1 cellular context compared by ENCODE assay signal in the genomic region with DNA sequence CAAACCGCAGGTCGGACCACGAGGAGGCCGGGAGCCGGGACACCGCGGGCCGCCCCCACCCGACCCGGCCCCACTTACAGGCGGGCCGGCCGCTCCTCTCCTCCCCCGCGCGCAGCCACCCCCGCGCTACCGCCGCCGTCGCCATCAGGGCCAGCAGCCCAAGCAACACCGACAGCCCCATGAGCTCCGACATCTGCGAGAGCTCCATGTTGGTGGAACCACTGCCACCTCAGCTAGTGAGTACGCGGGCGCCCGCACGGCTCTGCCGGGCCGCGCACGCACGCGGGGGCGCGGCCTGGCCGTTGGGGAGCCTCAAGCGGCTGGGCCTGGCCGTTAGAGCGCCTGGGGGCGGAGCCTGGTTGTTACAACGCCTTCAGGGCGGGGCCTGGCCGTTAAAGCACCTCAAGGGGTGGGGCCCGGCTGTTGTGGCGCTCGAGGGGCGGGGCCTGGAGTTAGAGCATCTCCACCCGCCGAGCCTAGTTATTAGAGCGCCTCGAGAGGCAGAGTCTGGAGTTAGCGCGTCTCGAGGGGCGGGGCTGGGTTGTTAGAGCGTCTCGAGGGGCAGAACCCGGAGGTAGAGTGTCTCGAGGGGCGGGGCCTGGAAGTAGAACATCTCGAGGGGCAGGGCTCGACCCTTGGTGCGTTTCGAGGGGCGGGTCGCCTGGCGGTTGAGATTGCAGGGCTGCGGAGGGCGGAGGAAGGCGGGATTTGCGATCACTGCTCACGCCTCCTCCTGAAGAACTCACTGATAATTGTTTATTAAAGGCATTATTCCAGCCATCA.
TF ChIP-seq lines count a peak whose summit lies in the region.

Gene TBL2, minus strand, starts transcription at position 238 of the 783 bp plus-strand sequence. Its CDS starts 30 bp downstream, at position 208.

TF ChIP-seq in K562, 482 proteins besides CTCF, POLR2A, EP300 and RAD21 (continued from another document and continues in another):
- no peak; the same call in 1 of the 2 replicates for TF ChIP-seq AFF4 (CRISPR knock-in tag; IDR thresholded peaks at IDR 0.05)
- no peak for TF ChIP-seq ZNF354B (CRISPR knock-in tag; IDR thresholded peaks at IDR 0.05)
- TF ChIP-seq, protein P1, sequence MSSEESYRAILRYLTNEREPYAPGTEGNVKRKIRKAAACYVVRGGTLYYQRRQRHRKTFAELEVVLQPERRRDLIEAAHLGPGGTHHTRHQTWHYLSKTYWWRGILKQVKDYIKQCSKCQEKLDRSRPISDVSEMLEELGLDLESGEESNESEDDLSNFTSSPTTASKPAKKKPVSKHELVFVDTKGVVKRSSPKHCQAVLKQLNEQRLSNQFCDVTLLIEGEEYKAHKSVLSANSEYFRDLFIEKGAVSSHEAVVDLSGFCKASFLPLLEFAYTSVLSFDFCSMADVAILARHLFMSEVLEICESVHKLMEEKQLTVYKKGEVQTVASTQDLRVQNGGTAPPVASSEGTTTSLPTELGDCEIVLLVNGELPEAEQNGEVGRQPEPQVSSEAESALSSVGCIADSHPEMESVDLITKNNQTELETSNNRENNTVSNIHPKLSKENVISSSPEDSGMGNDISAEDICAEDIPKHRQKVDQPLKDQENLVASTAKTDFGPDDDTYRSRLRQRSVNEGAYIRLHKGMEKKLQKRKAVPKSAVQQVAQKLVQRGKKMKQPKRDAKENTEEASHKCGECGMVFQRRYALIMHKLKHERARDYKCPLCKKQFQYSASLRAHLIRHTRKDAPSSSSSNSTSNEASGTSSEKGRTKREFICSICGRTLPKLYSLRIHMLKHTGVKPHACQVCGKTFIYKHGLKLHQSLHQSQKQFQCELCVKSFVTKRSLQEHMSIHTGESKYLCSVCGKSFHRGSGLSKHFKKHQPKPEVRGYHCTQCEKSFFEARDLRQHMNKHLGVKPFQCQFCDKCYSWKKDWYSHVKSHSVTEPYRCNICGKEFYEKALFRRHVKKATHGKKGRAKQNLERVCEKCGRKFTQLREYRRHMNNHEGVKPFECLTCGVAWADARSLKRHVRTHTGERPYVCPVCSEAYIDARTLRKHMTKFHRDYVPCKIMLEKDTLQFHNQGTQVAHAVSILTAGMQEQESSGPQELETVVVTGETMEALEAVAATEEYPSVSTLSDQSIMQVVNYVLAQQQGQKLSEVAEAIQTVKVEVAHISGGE (CRISPR knock-in tag; IDR thresholded peaks at IDR 0.05): peak in 1 of 3 experiments; percentile 61; a peak in 1 of 6 replicates
- no peak for TF ChIP-seq SREBF1 (IDR thresholded peaks at IDR 0.05; ENCODE audit: borderline replicate concordance, low read depth, low read length)
- TF ChIP-seq, protein P2, sequence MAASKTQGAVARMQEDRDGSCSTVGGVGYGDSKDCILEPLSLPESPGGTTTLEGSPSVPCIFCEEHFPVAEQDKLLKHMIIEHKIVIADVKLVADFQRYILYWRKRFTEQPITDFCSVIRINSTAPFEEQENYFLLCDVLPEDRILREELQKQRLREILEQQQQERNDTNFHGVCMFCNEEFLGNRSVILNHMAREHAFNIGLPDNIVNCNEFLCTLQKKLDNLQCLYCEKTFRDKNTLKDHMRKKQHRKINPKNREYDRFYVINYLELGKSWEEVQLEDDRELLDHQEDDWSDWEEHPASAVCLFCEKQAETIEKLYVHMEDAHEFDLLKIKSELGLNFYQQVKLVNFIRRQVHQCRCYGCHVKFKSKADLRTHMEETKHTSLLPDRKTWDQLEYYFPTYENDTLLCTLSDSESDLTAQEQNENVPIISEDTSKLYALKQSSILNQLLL (CRISPR knock-in tag; IDR thresholded peaks at IDR 0.05; ENCODE audit: borderline replicate concordance): no peak
- TF ChIP-seq PHTF2 (CRISPR knock-in tag; IDR thresholded peaks at IDR 0.05): no peak
- TF ChIP-seq ARID2 (IDR thresholded peaks at IDR 0.05): no peak
- no peak for TF ChIP-seq FOS (IDR thresholded peaks at IDR 0.05; ENCODE audit: extremely low read depth, insufficient read length)
- no peak for TF ChIP-seq MBD1 (CRISPR knock-in tag; IDR thresholded peaks at IDR 0.05)
- no peak for TF ChIP-seq ARHGAP35 (IDR thresholded peaks at IDR 0.05; ENCODE audit: partially characterized antibody)
- TF ChIP-seq ZNF695 (CRISPR knock-in tag; IDR thresholded peaks at IDR 0.05): no peak
- no peak for TF ChIP-seq HNRNPUL1 (IDR thresholded peaks at IDR 0.05; ENCODE audit: low read length)
- TF ChIP-seq, protein P3, sequence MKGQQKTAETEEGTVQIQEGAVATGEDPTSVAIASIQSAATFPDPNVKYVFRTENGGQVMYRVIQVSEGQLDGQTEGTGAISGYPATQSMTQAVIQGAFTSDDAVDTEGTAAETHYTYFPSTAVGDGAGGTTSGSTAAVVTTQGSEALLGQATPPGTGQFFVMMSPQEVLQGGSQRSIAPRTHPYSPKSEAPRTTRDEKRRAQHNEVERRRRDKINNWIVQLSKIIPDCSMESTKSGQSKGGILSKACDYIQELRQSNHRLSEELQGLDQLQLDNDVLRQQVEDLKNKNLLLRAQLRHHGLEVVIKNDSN (CRISPR knock-in tag; IDR thresholded peaks at IDR 0.05): no peak
- TF ChIP-seq, protein P4, sequence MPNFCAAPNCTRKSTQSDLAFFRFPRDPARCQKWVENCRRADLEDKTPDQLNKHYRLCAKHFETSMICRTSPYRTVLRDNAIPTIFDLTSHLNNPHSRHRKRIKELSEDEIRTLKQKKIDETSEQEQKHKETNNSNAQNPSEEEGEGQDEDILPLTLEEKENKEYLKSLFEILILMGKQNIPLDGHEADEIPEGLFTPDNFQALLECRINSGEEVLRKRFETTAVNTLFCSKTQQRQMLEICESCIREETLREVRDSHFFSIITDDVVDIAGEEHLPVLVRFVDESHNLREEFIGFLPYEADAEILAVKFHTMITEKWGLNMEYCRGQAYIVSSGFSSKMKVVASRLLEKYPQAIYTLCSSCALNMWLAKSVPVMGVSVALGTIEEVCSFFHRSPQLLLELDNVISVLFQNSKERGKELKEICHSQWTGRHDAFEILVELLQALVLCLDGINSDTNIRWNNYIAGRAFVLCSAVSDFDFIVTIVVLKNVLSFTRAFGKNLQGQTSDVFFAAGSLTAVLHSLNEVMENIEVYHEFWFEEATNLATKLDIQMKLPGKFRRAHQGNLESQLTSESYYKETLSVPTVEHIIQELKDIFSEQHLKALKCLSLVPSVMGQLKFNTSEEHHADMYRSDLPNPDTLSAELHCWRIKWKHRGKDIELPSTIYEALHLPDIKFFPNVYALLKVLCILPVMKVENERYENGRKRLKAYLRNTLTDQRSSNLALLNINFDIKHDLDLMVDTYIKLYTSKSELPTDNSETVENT (CRISPR knock-in tag; IDR thresholded peaks at IDR 0.05): peak; percentile 89
- no peak for TF ChIP-seq JUNB (CRISPR knock-in tag; conservative IDR thresholded peaks at IDR 0.05)
- TF ChIP-seq NFIC (IDR thresholded peaks at IDR 0.05): peak; percentile 67
- TF ChIP-seq BRCA1 (IDR thresholded peaks at IDR 0.05): no peak
- TF ChIP-seq BRCA1 (CRISPR knock-in tag; IDR thresholded peaks at IDR 0.05): no peak
- TF ChIP-seq JUN (IDR thresholded peaks at IDR 0.05; ENCODE audit: borderline replicate concordance, low read depth, low read length): no peak
- no peak for TF ChIP-seq JUN (CRISPR knock-in tag; IDR thresholded peaks at IDR 0.05; ENCODE audit: borderline replicate concordance)
- no peak for TF ChIP-seq ZNF12 (CRISPR knock-in tag; IDR thresholded peaks at IDR 0.05)
- no peak for TF ChIP-seq CBX8 (IDR thresholded peaks at IDR 0.05; ENCODE audit: borderline replicate concordance, extremely low read depth, low read depth, low read length, poor library complexity, severe bottlenecking)
- peak; percentile 83 for TF ChIP-seq ZBTB7A (IDR thresholded peaks at IDR 0.05; ENCODE audit: borderline replicate concordance, control insufficient read depth, low read depth, low read length)
- no peak for TF ChIP-seq IRF2 (CRISPR knock-in tag; IDR thresholded peaks at IDR 0.05)
- no peak for TF ChIP-seq SMARCB1 (IDR thresholded peaks at IDR 0.05; ENCODE audit: insufficient read length, low read depth)
- TF ChIP-seq ZNF23 (CRISPR knock-in tag; IDR thresholded peaks at IDR 0.05): no peak
- 0 out of 2 replicates have a peak, but pooled peaks have one; percentile 32 for TF ChIP-seq TARDBP (IDR thresholded peaks at IDR 0.05)
- TF ChIP-seq PHB2 (IDR thresholded peaks at IDR 0.05; ENCODE audit: low read depth): no peak
- peak; percentile 95 for TF ChIP-seq CCNT2 (IDR thresholded peaks at IDR 0.05; ENCODE audit: borderline replicate concordance, extremely low read depth, insufficient read length, low read depth, low read length)
- TF ChIP-seq MEF2D (tag; conservative IDR thresholded peaks at IDR 0.05; ENCODE audit: low read depth): no peak
- TF ChIP-seq ZNF77 (CRISPR knock-in tag; IDR thresholded peaks at IDR 0.05): no peak
- TF ChIP-seq ILF3 (IDR thresholded peaks at IDR 0.05; ENCODE audit: borderline replicate concordance): no peak; the same call in 1 of the 2 replicates
- peak; percentile 92 for TF ChIP-seq TBP (optimal IDR thresholded peaks at IDR 0.05; ENCODE audit: low read depth, low read length)
- no peak for TF ChIP-seq C11orf30 (IDR thresholded peaks at IDR 0.05; ENCODE audit: low read depth)
- no peak for TF ChIP-seq PHF21A (IDR thresholded peaks at IDR 0.05; ENCODE audit: borderline replicate concordance, low read depth)
- peak; percentile 52; the same call in 1 of the 2 replicates for TF ChIP-seq ZBED1 (IDR thresholded peaks at IDR 0.05)
- no peak for TF ChIP-seq KLF13 (tag; IDR thresholded peaks at IDR 0.05; ENCODE audit: borderline replicate concordance, low read depth)
- TF ChIP-seq ZMIZ1 (IDR thresholded peaks at IDR 0.05; ENCODE audit: low read depth in 2 of 2, low read length in 2 of 2): peak in 1 of 2 experiments; percentile 70; a peak in 1 of 4 replicates
- peak; percentile 98 for TF ChIP-seq TAF1 (IDR thresholded peaks at IDR 0.05; ENCODE audit: control insufficient read depth, extremely low read depth, insufficient read depth, low read length, severe bottlenecking)
- TF ChIP-seq, protein P5, sequence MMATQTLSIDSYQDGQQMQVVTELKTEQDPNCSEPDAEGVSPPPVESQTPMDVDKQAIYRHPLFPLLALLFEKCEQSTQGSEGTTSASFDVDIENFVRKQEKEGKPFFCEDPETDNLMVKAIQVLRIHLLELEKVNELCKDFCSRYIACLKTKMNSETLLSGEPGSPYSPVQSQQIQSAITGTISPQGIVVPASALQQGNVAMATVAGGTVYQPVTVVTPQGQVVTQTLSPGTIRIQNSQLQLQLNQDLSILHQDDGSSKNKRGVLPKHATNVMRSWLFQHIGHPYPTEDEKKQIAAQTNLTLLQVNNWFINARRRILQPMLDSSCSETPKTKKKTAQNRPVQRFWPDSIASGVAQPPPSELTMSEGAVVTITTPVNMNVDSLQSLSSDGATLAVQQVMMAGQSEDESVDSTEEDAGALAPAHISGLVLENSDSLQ (IDR thresholded peaks at IDR 0.05): no peak
